In genomic region chr12:68871899-68872298, GRCh38 we compare ENCODE assay signal across 8 cellular contexts.
DNase-seq lines count a peak whose midpoint lies in the region; ATAC-seq and TF ChIP-seq lines count a peak whose summit lies in the region.

No MANE protein-coding gene starts in this region.

- DNase-seq in ACHN (peak; percentile 60), GM13976 (ENCODE audit: low spot score) (peak; percentile 28), MG63 (peak; percentile 12), epithelial cell of esophagus (ENCODE audit: low read depth) (peak; percentile 51)
- DNase-seq in activated T-cell treated with anti-CD3 and anti-CD28 coated beads, Interleukin-2, amount 50 U/mL, for 48 hours: no peak

- H3K4me3 ChIP-seq in MG63: no peak overlapping the region
- no peak overlapping the region for H3K4me3 ChIP-seq in epithelial cell of esophagus (ENCODE audit: low read length)

- no peaks in the 10 kb centered on the region for H3K36me3 ChIP-seq in MG63

- ATAC-seq in GM18520 (IDR thresholded peaks at IDR 0.05; ENCODE audit: unreplicated experiment) (no peak), HG03439 (IDR thresholded peaks at IDR 0.05; ENCODE audit: unreplicated experiment) (no peak), GM21515 (IDR thresholded peaks at IDR 0.05; ENCODE audit: unreplicated experiment) (no peak)

- no peaks in the 10 kb centered on the region for H3K9me3 ChIP-seq in MG63

- TF ChIP-seq CTCF in GM13976 (IDR thresholded peaks at IDR 0.05; ENCODE audit: borderline replicate concordance, control extremely low read depth, extremely low read depth, insufficient read depth, missing control alignments) (peak; percentile 14), epithelial cell of esophagus (IDR thresholded peaks at IDR 0.05; ENCODE audit: insufficient read depth, low read depth, low read length, missing control alignments) (peak; percentile 53)

- no peaks in the 10 kb centered on the region for H3K27me3 ChIP-seq in MG63

- in situ Hi-C loops in ACHN (cut with HindIII; ENCODE audit: low pct_ligation_motif_present, low pct_unique_long_range_greater_than_20kb, low sequenced_read_pairs): loop anchor here (25.0 kb wide), 1 partner anchor 190 kb away; no protein-coding TSS in a partner anchor
- in situ Hi-C loops in GM13976 (cut with MboI; ENCODE audit: low sequenced_read_pairs, unreplicated experiment): no loop called here

Comparison
In these comparisons a context has a peak if more than half of its experiments do, and no peak if none do; other contexts are left out.
1. DNase-seq: peak in ACHN (single experiment), GM13976 (single experiment), MG63 (single experiment) and epithelial cell of esophagus (single experiment); none in activated T-cell treated with anti-CD3 and anti-CD28 coated beads, Interleukin-2, amount 50 U/mL, for 48 hours (0 of 2).